In genomic region chr2:222518570-222519381, GRCh38 we compare ENCODE assay signal across 12 cellular contexts.
DNase-seq lines count a peak whose midpoint lies in the region; ATAC-seq, FAIRE-seq and TF ChIP-seq lines count a peak whose summit lies in the region.
"Had no signal": no experiment of that assay in that cellular context is flagged by ENCODE, and none has a peak within 500 bp of the region (broad histone marks: within the 10 kb centered on the region; RNA-seq: fewer than 3 reads in every experiment).

No MANE protein-coding gene starts in this region.

- DNase-seq in HT1080 (ENCODE audit: low read depth) (peak; percentile 32), bronchial epithelial cell (ENCODE audit: low read depth) (peak; percentile 89), islet precursor cell (peak; percentile 68), suprapubic skin (ENCODE audit: low spot score in 2 of 2) (no peak), T-cell (no peak), aorta (no peak)
- no peak for DNase-seq in activated T-helper 1 cell treated with anti-CD3 and anti-CD28 coated beads, Interleukin-12 subunit alpha, Interleukin-12 subunit beta, Interleukin-2, Interleukin-4 antibody, amounts not matched to agents 30 ng/mL and 10 ng/mL and 1 ng/mL, durations not matched to agents 14 hours and 24 hours and 36 hours (ENCODE audit: low spot score)
- DNase-seq: activated CD8-positive, alpha-beta memory T cell treated with anti-CD3 and anti-CD28 coated beads, Interleukin-2, amount 50 U/mL, for 4 hours; dorsolateral prefrontal cortex; NCI-H187 had no signal

- H3K4me1 ChIP-seq in suprapubic skin (peaks cover 17% of the 10 kb centered on the region), aorta (ENCODE audit: control insufficient read depth in 1 of 2, insufficient read depth in 2 of 2, low read length in 2 of 2) (no peaks in the 10 kb centered on the region)

- H3K36me3 ChIP-seq in bronchial epithelial cell (ENCODE audit: control insufficient read depth, insufficient read depth, low read length) (no peaks in the 10 kb centered on the region), suprapubic skin (no peaks in the 10 kb centered on the region), aorta (ENCODE audit: control insufficient read depth in 1 of 2, insufficient read depth in 2 of 2, low read length in 1 of 2) (no peaks in the 10 kb centered on the region)
- H3K36me3 ChIP-seq: neutrophil had no signal

- H3K27me3 Mint-ChIP-seq in activated T-helper 1 cell treated with anti-CD3 and anti-CD28 coated beads, Interleukin-12 subunit alpha, Interleukin-12 subunit beta, Interleukin-2, Interleukin-4 antibody, amounts not matched to agents 30 ng/mL and 10 ng/mL and 1 ng/mL, durations not matched to agents 14 hours and 24 hours and 36 hours (ENCODE audit: insufficient read depth), result peaks cover 1% of the 10 kb centered on the region
- H3K27me3 Mint-ChIP-seq in T-cell, result peaks cover 0 to 13% of the 10 kb centered on the region in 2 donors

- TF ChIP-seq CTCF in bronchial epithelial cell (IDR thresholded peaks at IDR 0.05; ENCODE audit: insufficient read depth, low read length, severe bottlenecking), result no peak
- no peak for TF ChIP-seq CTCF in suprapubic skin (IDR thresholded peaks at IDR 0.05)

- H3K4me3 Mint-ChIP-seq in activated T-helper 1 cell treated with anti-CD3 and anti-CD28 coated beads, Interleukin-12 subunit alpha, Interleukin-12 subunit beta, Interleukin-2, Interleukin-4 antibody, amounts not matched to agents 30 ng/mL and 10 ng/mL and 1 ng/mL, durations not matched to agents 14 hours and 24 hours and 36 hours, result no peak overlapping the region
- no peak overlapping the region for H3K4me3 Mint-ChIP-seq in T-cell

- 29% methylated on average over 8 of the region's 8 CpGs for WGBS in suprapubic skin
- 21 to 26% methylated on average over 8 of the region's 8 CpGs for WGBS in aorta, 2 donors

- H3K36me3 Mint-ChIP-seq in activated T-helper 1 cell treated with anti-CD3 and anti-CD28 coated beads, Interleukin-12 subunit alpha, Interleukin-12 subunit beta, Interleukin-2, Interleukin-4 antibody, amounts not matched to agents 30 ng/mL and 10 ng/mL and 1 ng/mL, durations not matched to agents 14 hours and 24 hours and 36 hours (ENCODE audit: low read depth), result peaks cover 5% of the 10 kb centered on the region
- H3K36me3 Mint-ChIP-seq in T-cell, result peaks cover 3% of the 10 kb centered on the region

- H3K4me3 ChIP-seq in bronchial epithelial cell (ENCODE audit: low read depth, low read length) (no peak overlapping the region), suprapubic skin (no peak overlapping the region), aorta (ENCODE audit: low read length in 2 of 2) (no peak overlapping the region)
- H3K4me3 ChIP-seq: dorsolateral prefrontal cortex had no signal

- ATAC-seq in HG03108 (IDR thresholded peaks at IDR 0.05; ENCODE audit: unreplicated experiment), result no peak
- no peak for ATAC-seq in T-cell (replicated peaks in 1 of 4)
- ATAC-seq in aorta (ENCODE audit: low FRiP score), result no peak

- intact Hi-C loops in activated T-helper 1 cell treated with anti-CD3 and anti-CD28 coated beads, Interleukin-12 subunit alpha, Interleukin-12 subunit beta, Interleukin-2, Interleukin-4 antibody, amounts not matched to agents 30 ng/mL and 10 ng/mL and 1 ng/mL, durations not matched to agents 14 hours and 24 hours and 36 hours (cut with micrococcal nuclease), result no loop called here
- intact Hi-C loops in aorta (cut with DNase I), result no loop called here

- no peaks in the 10 kb centered on the region for H3K4me1 Mint-ChIP-seq in activated T-helper 1 cell treated with anti-CD3 and anti-CD28 coated beads, Interleukin-12 subunit alpha, Interleukin-12 subunit beta, Interleukin-2, Interleukin-4 antibody, amounts not matched to agents 30 ng/mL and 10 ng/mL and 1 ng/mL, durations not matched to agents 14 hours and 24 hours and 36 hours (ENCODE audit: low read depth)
- no peaks in the 10 kb centered on the region for H3K4me1 Mint-ChIP-seq in T-cell

- H3K27ac Mint-ChIP-seq in activated T-helper 1 cell treated with anti-CD3 and anti-CD28 coated beads, Interleukin-12 subunit alpha, Interleukin-12 subunit beta, Interleukin-2, Interleukin-4 antibody, amounts not matched to agents 30 ng/mL and 10 ng/mL and 1 ng/mL, durations not matched to agents 14 hours and 24 hours and 36 hours, result no peak overlapping the region
- no peak overlapping the region for H3K27ac Mint-ChIP-seq in T-cell

- H3K27ac ChIP-seq in suprapubic skin (peak overlapping the region; percentile 62), aorta (ENCODE audit: low read depth in 1 of 2, low read length in 2 of 2) (no peak overlapping the region)
- H3K27ac ChIP-seq: dorsolateral prefrontal cortex, neutrophil had no signal

- no peaks in the 10 kb centered on the region for H3K9me3 Mint-ChIP-seq in activated T-helper 1 cell treated with anti-CD3 and anti-CD28 coated beads, Interleukin-12 subunit alpha, Interleukin-12 subunit beta, Interleukin-2, Interleukin-4 antibody, amounts not matched to agents 30 ng/mL and 10 ng/mL and 1 ng/mL, durations not matched to agents 14 hours and 24 hours and 36 hours
- peaks cover 0 to 3% (median 0%) of the 10 kb centered on the region in 3 donors for H3K9me3 Mint-ChIP-seq in T-cell

- POLR2A ChIA-PET in T-cell (lab: Charles Lee), result no interaction called here

- TF ChIP-seq EP300 in suprapubic skin (IDR thresholded peaks at IDR 0.05), result no peak

- CTCF ChIA-PET in T-cell (lab: Charles Lee), result no interaction called here

- FAIRE-seq in bronchial epithelial cell (lab: Jason Lieb, UNC), result peak; percentile 96

- TF ChIP-seq POLR2A in suprapubic skin (IDR thresholded peaks at IDR 0.05), result no peak

- no peaks in the 10 kb centered on the region for H3K27me3 ChIP-seq in bronchial epithelial cell (ENCODE audit: control insufficient read depth, insufficient read depth, low read length)
- H3K27me3 ChIP-seq in suprapubic skin, result no peaks in the 10 kb centered on the region
- H3K27me3 ChIP-seq in aorta (ENCODE audit: control insufficient read depth in 1 of 2, insufficient read depth in 2 of 2, low read length in 1 of 2), result no peaks in the 10 kb centered on the region
- H3K27me3 ChIP-seq: neutrophil had no signal

- H3K9me3 ChIP-seq in suprapubic skin, result no peaks in the 10 kb centered on the region
- peaks cover 1% of the 10 kb centered on the region for H3K9me3 ChIP-seq in aorta (ENCODE audit: control insufficient read depth, low read length)
- H3K9me3 ChIP-seq: neutrophil had no signal

Comparison
In these comparisons a context has a peak if more than half of its experiments do, and no peak if none do; other contexts are left out.
1. DNase-seq: peak in HT1080 (single experiment), bronchial epithelial cell (single experiment) and islet precursor cell (single experiment); none in suprapubic skin (0 of 2), activated T-helper 1 cell treated with anti-CD3 and anti-CD28 coated beads, Interleukin-12 subunit alpha, Interleukin-12 subunit beta, Interleukin-2, Interleukin-4 antibody, amounts not matched to agents 30 ng/mL and 10 ng/mL and 1 ng/mL, durations not matched to agents 14 hours and 24 hours and 36 hours (single experiment), T-cell (0 of 34) and aorta (0 of 2).